ENCODE assay signal across 28 cellular contexts in the genomic region with DNA sequence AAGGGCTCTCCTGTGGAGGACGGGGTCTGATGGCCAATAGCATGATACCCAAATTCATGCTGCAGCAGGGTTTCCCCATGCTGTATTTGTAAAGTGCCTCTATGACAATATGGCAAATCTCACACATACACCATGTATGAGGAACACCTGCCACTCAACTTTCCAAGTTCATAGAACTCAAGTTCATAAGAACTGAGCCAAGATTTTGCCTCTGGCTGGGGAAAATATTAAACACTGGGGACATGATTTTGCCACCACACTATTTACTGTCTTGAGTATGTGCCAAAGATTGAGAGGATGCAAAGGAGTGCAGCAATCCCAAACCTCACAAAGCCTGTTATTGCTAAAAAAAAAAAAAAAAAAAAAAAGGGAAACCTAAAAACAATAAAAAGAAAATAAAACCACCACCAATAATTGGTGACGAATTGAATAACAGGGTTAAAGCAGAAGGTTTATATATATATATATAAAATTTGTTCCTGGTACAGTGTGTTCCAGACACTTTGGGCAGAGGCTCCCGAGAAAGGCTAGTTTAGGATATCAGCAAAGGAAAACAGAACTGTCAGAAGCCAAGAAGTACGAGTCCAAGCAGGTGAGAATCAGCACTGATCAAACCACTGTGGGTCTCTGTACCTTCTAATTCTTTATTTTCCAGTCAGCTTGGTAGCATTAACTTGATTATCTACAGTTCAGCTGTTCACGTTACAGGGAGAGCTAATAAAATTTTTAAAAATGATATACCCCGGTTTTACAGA.
"Had no signal": no experiment of that assay in that cellular context is flagged by ENCODE, and none has a peak within 500 bp of the region (broad histone marks: within the 10 kb centered on the region; RNA-seq: fewer than 3 reads in every experiment).

No MANE protein-coding gene starts in this region.

- DNase-seq: activated CD4-positive, alpha-beta T cell treated with anti-CD3 and anti-CD28 coated beads for 1 hour; activated CD4-positive, alpha-beta T cell treated with anti-CD3 and anti-CD28 coated beads for 4 hours; activated CD4-positive, alpha-beta T cell treated with anti-CD3 and anti-CD28 coated beads, Interleukin-2, amount 10 ng/mL, durations not matched to agents 7 days and 5 days; activated CD4-positive, alpha-beta T cell treated with anti-CD3 and anti-CD28 coated beads, Interleukin-2, amount 50 U/mL, for 4 hours; activated CD8-positive, alpha-beta T cell treated with anti-CD3 and anti-CD28 coated beads for 36 hours; activated effector memory CD4-positive, alpha-beta T cell treated with Interleukin-2 at 50 U/mL for 16 hours; activated gamma-delta T cell treated with Interleukin-2 at 50 U/mL for 16 hours; activated naive CD4-positive, alpha-beta T cell treated with Interleukin-2 at 50 U/mL for 16 hours; activated naive CD8-positive, alpha-beta T cell treated with anti-CD3 and anti-CD28 coated beads, Interleukin-2, amount 10 ng/mL, durations not matched to agents 7 days and 5 days; activated T-cell treated with anti-CD3 and anti-CD28 coated beads, Interleukin-2, amount 50 U/mL, for 4 hours; dorsolateral prefrontal cortex; effector memory CD4-positive, alpha-beta T cell; erythroblast; esophagus squamous epithelium; foreskin melanocyte; heart right ventricle; T-helper 2 cell had no signal

- ATAC-seq: activated CD8-positive, alpha-beta T cell treated with anti-CD3 and anti-CD28 coated beads for 36 hours; activated naive CD4-positive, alpha-beta T cell treated with anti-CD3 and anti-CD28 coated beads, Interleukin-2, amount 50 U/mL, for 72 hours; activated T-cell treated with anti-CD3 and anti-CD28 coated beads, Interleukin-2, amount 50 U/mL, for 4 hours; activated T-helper 17 cell treated with anti-CD3 and anti-CD28 coated beads, Interleukin-2, amount 50 U/mL, for 72 hours; gastroesophageal sphincter; heart right ventricle; WTC11 had no signal

- H3K27ac Mint-ChIP-seq: activated CD4-positive, alpha-beta T cell treated with anti-CD3 and anti-CD28 coated beads, Interleukin-2, amount 10 ng/mL, durations not matched to agents 7 days and 5 days; activated CD8-positive, alpha-beta T cell treated with anti-CD3 and anti-CD28 coated beads for 36 hours; activated naive CD4-positive, alpha-beta T cell treated with anti-CD3 and anti-CD28 coated beads, Interleukin-2, amount 50 U/mL, for 72 hours; activated naive CD8-positive, alpha-beta T cell treated with anti-CD3 and anti-CD28 coated beads, Interleukin-2, amount 10 ng/mL, durations not matched to agents 7 days and 5 days; activated T-helper 17 cell treated with anti-CD3 and anti-CD28 coated beads, Interleukin-2, amount 50 U/mL, for 72 hours; brain; dendritic cell treated with granulocyte-macrophage colony-stimulating factor and Interleukin-4, amounts not matched to agents 40 ng/mL and 50 ng/mL, for 4 days; WTC11 had no signal

- H3K36me3 ChIP-seq: breast epithelium had no signal

- H3K4me3 ChIP-seq: ascending aorta, breast epithelium, coronary artery, dorsolateral prefrontal cortex, esophagus squamous epithelium, gastroesophageal sphincter, heart right ventricle, hepatocyte had no signal

- H3K27me3 ChIP-seq: ascending aorta, breast epithelium, dorsolateral prefrontal cortex, esophagus squamous epithelium, gastroesophageal sphincter, heart right ventricle, hepatocyte had no signal

- H3K9me3 Mint-ChIP-seq: activated T-helper 17 cell treated with anti-CD3 and anti-CD28 coated beads, Interleukin-2, amount 50 U/mL, for 72 hours; WTC11 had no signal

- H3K4me1 Mint-ChIP-seq: activated CD4-positive, alpha-beta T cell treated with anti-CD3 and anti-CD28 coated beads, Interleukin-2, amount 10 ng/mL, durations not matched to agents 7 days and 5 days; activated T-helper 17 cell treated with anti-CD3 and anti-CD28 coated beads, Interleukin-2, amount 50 U/mL, for 72 hours; brain; central memory CD8-positive, alpha-beta T cell; WTC11 had no signal

- H3K4me3 Mint-ChIP-seq: activated CD4-positive, alpha-beta T cell treated with anti-CD3 and anti-CD28 coated beads, Interleukin-2, amount 10 ng/mL, durations not matched to agents 7 days and 5 days; activated CD8-positive, alpha-beta T cell treated with anti-CD3 and anti-CD28 coated beads for 36 hours; activated naive CD8-positive, alpha-beta T cell treated with anti-CD3 and anti-CD28 coated beads, Interleukin-2, amount 10 ng/mL, durations not matched to agents 7 days and 5 days; activated T-cell treated with anti-CD3 and anti-CD28 coated beads, Interleukin-2, amount 50 U/mL, for 4 hours; activated T-helper 17 cell treated with anti-CD3 and anti-CD28 coated beads, Interleukin-2, amount 50 U/mL, for 72 hours; brain; central memory CD8-positive, alpha-beta T cell; dendritic cell treated with granulocyte-macrophage colony-stimulating factor and Interleukin-4, amounts not matched to agents 40 ng/mL and 50 ng/mL, for 4 days; WTC11 had no signal

- H3K27me3 Mint-ChIP-seq: activated CD8-positive, alpha-beta T cell treated with anti-CD3 and anti-CD28 coated beads for 36 hours; activated T-helper 17 cell treated with anti-CD3 and anti-CD28 coated beads, Interleukin-2, amount 50 U/mL, for 72 hours; brain; central memory CD8-positive, alpha-beta T cell had no signal
